1 cellular context compared by ENCODE assay signal in genomic region chr7:18638594-18639452, GRCh38.
TF ChIP-seq lines count a peak whose summit lies in the region.

No MANE protein-coding gene starts in this region.

TF ChIP-seq in WTC11, 78 proteins besides CTCF, POLR2A, EP300 and RAD21 (continued from another document):
- no peak for TF ChIP-seq PRDM15 (CRISPR knock-in tag; IDR thresholded peaks at IDR 0.05)
- no peak for TF ChIP-seq GRHL2 (CRISPR knock-in tag; IDR thresholded peaks at IDR 0.05; ENCODE audit: insufficient replicate concordance, severe bottlenecking)
